Comparison of ENCODE assay signal across 23 cellular contexts in genomic region chrX:65781845-65782244, GRCh38.
DNase-seq lines count a peak whose midpoint lies in the region; ATAC-seq, FAIRE-seq and TF ChIP-seq lines count a peak whose summit lies in the region.
"Had no signal": no experiment of that assay in that cellular context is flagged by ENCODE, and none has a peak within 500 bp of the region (broad histone marks: within the 10 kb centered on the region; RNA-seq: fewer than 3 reads in every experiment).

No MANE protein-coding gene starts in this region.

- RAD21 ChIA-PET in GM12878 (lab: Charles Lee; ENCODE audit: unreplicated experiment), result no interaction called here

- H4K20me1 ChIP-seq in GM12878 (ENCODE audit: control insufficient read depth, insufficient read depth), result no peaks in the 10 kb centered on the region
- H4K20me1 ChIP-seq: BLaER1 treated with 17β-estradiol and CSF1 and Interleukin-3, amounts not matched to agents 10 nM and 100 nM had no signal

- no peak overlapping the region for H2AFZ ChIP-seq in GM12878 (ENCODE audit: control insufficient read depth, low read depth, low read length)

- H3K4me1 ChIP-seq in GM12878 (ENCODE audit: control insufficient read depth, insufficient read depth, low read length), result no peaks in the 10 kb centered on the region
- H3K4me1 ChIP-seq: SJSA1 had no signal

- no peaks in the 10 kb centered on the region for H3K9me3 ChIP-seq in GM12878 (replicated peaks; ENCODE audit: control insufficient read depth, insufficient read depth, low read length)
- H3K9me3 ChIP-seq: BLaER1 treated with 17β-estradiol and CSF1 and Interleukin-3, amounts not matched to agents 10 nM and 100 nM; SJSA1 had no signal

- H3K27ac ChIP-seq in GM12878 (ENCODE audit: control insufficient read depth, insufficient read depth), result no peak overlapping the region
- H3K27ac ChIP-seq: BLaER1 treated with 17β-estradiol and CSF1 and Interleukin-3, amounts not matched to agents 10 nM and 100 nM; SJSA1 had no signal

- no peaks in the 10 kb centered on the region for H3K79me2 ChIP-seq in GM12878 (ENCODE audit: control insufficient read depth, insufficient read depth, low read length)

- H3K27ac Mint-ChIP-seq in activated T-cell treated with anti-CD3 and anti-CD28 coated beads, Interleukin-2, amount 50 U/mL, for 72 hours, result no peak overlapping the region
- H3K27ac Mint-ChIP-seq in stimulated activated effector memory CD8-positive, alpha-beta T cell treated with anti-CD3 and anti-CD28 coated beads, Interleukin-12 subunit alpha, Interleukin-12 subunit beta, amount 100 ng/mL, for 72 hours, result no peak overlapping the region
- no peak overlapping the region for H3K27ac Mint-ChIP-seq in T-helper 2 cell treated with Interferon-gamma antibody and Interleukin-4, amounts not matched to agents 5 μg/mL and 100 μg/mL, for 36 hours
- H3K27ac Mint-ChIP-seq: CD4-positive, alpha-beta T cell; H9 had no signal

- H3K27me3 Mint-ChIP-seq in activated T-cell treated with anti-CD3 and anti-CD28 coated beads, Interleukin-2, amount 50 U/mL, for 72 hours (ENCODE audit: low read depth), result peaks cover 28% of the 10 kb centered on the region
- H3K27me3 Mint-ChIP-seq in activated T-cell treated with anti-CD3 and anti-CD28 coated beads, Interleukin-2, amount 50 U/mL, for 4 hours (ENCODE audit: low read depth), result no peaks in the 10 kb centered on the region
- no peaks in the 10 kb centered on the region for H3K27me3 Mint-ChIP-seq in T-helper 2 cell treated with Interferon-gamma antibody and Interleukin-4, amounts not matched to agents 5 μg/mL and 100 μg/mL, for 36 hours (ENCODE audit: low read depth)
- H3K27me3 Mint-ChIP-seq: CD4-positive, alpha-beta T cell had no signal

- H3K36me3 Mint-ChIP-seq in activated T-cell treated with anti-CD3 and anti-CD28 coated beads, Interleukin-2, amount 50 U/mL, for 72 hours (ENCODE audit: insufficient read depth in 2 of 2), result peaks cover 1% of the 10 kb centered on the region in 2 donors
- no peaks in the 10 kb centered on the region for H3K36me3 Mint-ChIP-seq in activated T-cell treated with anti-CD3 and anti-CD28 coated beads, Interleukin-2, amount 50 U/mL, for 4 hours (ENCODE audit: insufficient read depth)
- no peaks in the 10 kb centered on the region for H3K36me3 Mint-ChIP-seq in stimulated activated effector memory CD8-positive, alpha-beta T cell treated with anti-CD3 and anti-CD28 coated beads, Interleukin-12 subunit alpha, Interleukin-12 subunit beta, amount 100 ng/mL, for 72 hours
- H3K36me3 Mint-ChIP-seq in T-helper 2 cell treated with Interferon-gamma antibody and Interleukin-4, amounts not matched to agents 5 μg/mL and 100 μg/mL, for 36 hours (ENCODE audit: low read depth), result no peaks in the 10 kb centered on the region

- 19% methylated on average over 2 of the region's 2 CpGs for WGBS in GM12878 (ENCODE audit: insufficient coverage, insufficient replicate concordance, low lambda C conversion rate, missing lambda C conversion rate)

- H3K4me3 Mint-ChIP-seq in activated T-cell treated with anti-CD3 and anti-CD28 coated beads, Interleukin-2, amount 50 U/mL, for 72 hours, result no peak overlapping the region
- no peak overlapping the region for H3K4me3 Mint-ChIP-seq in activated T-cell treated with anti-CD3 and anti-CD28 coated beads, Interleukin-2, amount 50 U/mL, for 4 hours
- peak overlapping the region; percentile 24 for H3K4me3 Mint-ChIP-seq in stimulated activated effector memory CD8-positive, alpha-beta T cell treated with anti-CD3 and anti-CD28 coated beads, Interleukin-12 subunit alpha, Interleukin-12 subunit beta, amount 100 ng/mL, for 72 hours
- no peak overlapping the region for H3K4me3 Mint-ChIP-seq in T-helper 2 cell treated with Interferon-gamma antibody and Interleukin-4, amounts not matched to agents 5 μg/mL and 100 μg/mL, for 36 hours
- H3K4me3 Mint-ChIP-seq: CD4-positive, alpha-beta T cell; H9 had no signal

- no peak overlapping the region for H3K4me3 ChIP-seq in GM12878
- H3K4me3 ChIP-seq: BLaER1 treated with 17β-estradiol and CSF1 and Interleukin-3, amounts not matched to agents 10 nM and 100 nM; SJSA1 had no signal

- POLR2A ChIA-PET in GM12878 (lab: Charles Lee), result no interaction called here

- in situ Hi-C loops in GM12878 (cut with MboI), result no loop called here

- intact Hi-C loops in GM12878 (cut with micrococcal nuclease; ENCODE audit: unreplicated experiment), result no loop called here

- no peak for TF ChIP-seq RAD21 in GM12878 (IDR thresholded peaks at IDR 0.05; ENCODE audit: insufficient read depth, low read depth, low read length)

- SMC1A ChIA-PET in GM12878 (lab: Charles Lee; ENCODE audit: uncharacterized antibody, unreplicated experiment), result interaction anchor here (0.6 kb wide), 1 partner anchor 88 kb away, joined by 3 read pairs; no protein-coding TSS in a partner anchor

- no peak for TF ChIP-seq POLR2A in GM12878 (IDR thresholded peaks at IDR 0.05; ENCODE audit: low read depth, low read length)

- TF ChIP-seq EP300 in GM12878 (IDR thresholded peaks at IDR 0.05; ENCODE audit: borderline replicate concordance in 1 of 2, control insufficient read depth in 1 of 2, low read depth in 2 of 2, low read length in 2 of 2), result no peak

- BruUV-seq in GM12878 (replicated peaks; lab: Mats Ljungman, UMichigan), result no TSS peak

- FAIRE-seq in GM12878 (lab: Jason Lieb, UNC), result no peak
- FAIRE-seq: D721Med had no signal

- peak; percentile 38 to 44 for ATAC-seq in activated T-cell treated with anti-CD3 and anti-CD28 coated beads, Interleukin-2, amount 50 U/mL, for 72 hours (replicated peaks in 1 of 2)
- ATAC-seq in activated T-cell treated with anti-CD3 and anti-CD28 coated beads, Interleukin-2, amount 50 U/mL, for 4 hours, result no peak
- ATAC-seq in GM18870 (IDR thresholded peaks at IDR 0.05; ENCODE audit: unreplicated experiment) (peak; percentile 60), GM12878 (no peak), HG03432 (IDR thresholded peaks at IDR 0.05; ENCODE audit: unreplicated experiment) (no peak)
- ATAC-seq in stimulated activated effector memory CD8-positive, alpha-beta T cell treated with anti-CD3 and anti-CD28 coated beads, Interleukin-12 subunit alpha, Interleukin-12 subunit beta, amount 100 ng/mL, for 72 hours, result peak; percentile 53

- H3K4me2 ChIP-seq in GM12878 (ENCODE audit: control insufficient read depth, insufficient read depth), result no peak overlapping the region
- H3K4me2 ChIP-seq: BLaER1 treated with 17β-estradiol and CSF1 and Interleukin-3, amounts not matched to agents 10 nM and 100 nM had no signal

- H3K36me3 ChIP-seq in GM12878 (ENCODE audit: control insufficient read depth in 2 of 2, insufficient read depth in 2 of 2, low read length in 1 of 2), result no peaks in the 10 kb centered on the region
- H3K36me3 ChIP-seq: BLaER1 treated with 17β-estradiol and CSF1 and Interleukin-3, amounts not matched to agents 10 nM and 100 nM; SJSA1 had no signal

- H3K9ac ChIP-seq in GM12878 (ENCODE audit: control insufficient read depth, insufficient read depth, low read length), result no peak overlapping the region
- H3K9ac ChIP-seq: BLaER1 treated with 17β-estradiol and CSF1 and Interleukin-3, amounts not matched to agents 10 nM and 100 nM had no signal

- CTCF ChIA-PET in GM12878 (lab: Yijun Ruan, JAX), result no interaction called here

- peaks cover 0 to 2% of the 10 kb centered on the region in 2 donors for H3K9me3 Mint-ChIP-seq in activated T-cell treated with anti-CD3 and anti-CD28 coated beads, Interleukin-2, amount 50 U/mL, for 72 hours
- H3K9me3 Mint-ChIP-seq in activated T-cell treated with anti-CD3 and anti-CD28 coated beads, Interleukin-2, amount 50 U/mL, for 4 hours, result no peaks in the 10 kb centered on the region
- H3K9me3 Mint-ChIP-seq in stimulated activated effector memory CD8-positive, alpha-beta T cell treated with anti-CD3 and anti-CD28 coated beads, Interleukin-12 subunit alpha, Interleukin-12 subunit beta, amount 100 ng/mL, for 72 hours, result no peaks in the 10 kb centered on the region
- H3K9me3 Mint-ChIP-seq in T-helper 2 cell treated with Interferon-gamma antibody and Interleukin-4, amounts not matched to agents 5 μg/mL and 100 μg/mL, for 36 hours, result no peaks in the 10 kb centered on the region
- H3K9me3 Mint-ChIP-seq: CD4-positive, alpha-beta T cell had no signal

- DNase-seq in activated T-cell treated with anti-CD3 and anti-CD28 coated beads, Interleukin-2, amount 50 U/mL, for 72 hours, result no peak
- no peak for DNase-seq in activated T-cell treated with anti-CD3 and anti-CD28 coated beads, Interleukin-2, amount 50 U/mL, for 4 hours
- DNase-seq in GM12878 (ENCODE audit: low read depth, low spot score), result no peak
- DNase-seq in stimulated activated effector memory CD8-positive, alpha-beta T cell treated with anti-CD3 and anti-CD28 coated beads, Interleukin-12 subunit alpha, Interleukin-12 subunit beta, amount 100 ng/mL, for 72 hours (ENCODE audit: low spot score in 2 of 2), result no peak
- DNase-seq in T-helper 2 cell treated with Interferon-gamma antibody and Interleukin-4, amounts not matched to agents 5 μg/mL and 100 μg/mL, for 36 hours (ENCODE audit: low spot score), result no peak
- DNase-seq: AML-193; CD4-positive, alpha-beta T cell; H9; IMR-90; KG1; NCI-H1092; NCI-H1417 treated with DMSO at 0.1 percent for 48 hours; NCI-H1694 treated with DMSO at 0.1 percent for 48 hours; NCI-H2081; NCI-H2227 treated with DMSO at 0.1 percent for 48 hours; NCI-H526 treated with DMSO at 0.1 percent for 48 hours; Right ventricle myocardium superior; RPMI8226 had no signal

- TF ChIP-seq CTCF in GM12878 (IDR thresholded peaks at IDR 0.05 in 2 of 3, conservative IDR thresholded peaks at IDR 0.05 in 1 of 3; ENCODE audit: control insufficient read depth in 2 of 3, extremely low read depth in 1 of 3, insufficient read depth in 1 of 3, low read depth in 3 of 3, low read length in 3 of 3), result no peak

- no peaks in the 10 kb centered on the region for H3K27me3 ChIP-seq in GM12878 (replicated peaks in 1 of 2; ENCODE audit: control insufficient read depth in 2 of 2, insufficient read depth in 2 of 2, low read length in 1 of 2)
- H3K27me3 ChIP-seq: SJSA1 had no signal

- H3K4me1 Mint-ChIP-seq in activated T-cell treated with anti-CD3 and anti-CD28 coated beads, Interleukin-2, amount 50 U/mL, for 72 hours (ENCODE audit: low read depth), result peaks cover 28% of the 10 kb centered on the region
- peaks cover 12% of the 10 kb centered on the region for H3K4me1 Mint-ChIP-seq in activated T-cell treated with anti-CD3 and anti-CD28 coated beads, Interleukin-2, amount 50 U/mL, for 4 hours (ENCODE audit: low read depth)
- peaks cover 19% of the 10 kb centered on the region for H3K4me1 Mint-ChIP-seq in stimulated activated effector memory CD8-positive, alpha-beta T cell treated with anti-CD3 and anti-CD28 coated beads, Interleukin-12 subunit alpha, Interleukin-12 subunit beta, amount 100 ng/mL, for 72 hours
- H3K4me1 Mint-ChIP-seq in T-helper 2 cell treated with Interferon-gamma antibody and Interleukin-4, amounts not matched to agents 5 μg/mL and 100 μg/mL, for 36 hours (ENCODE audit: low read depth), result peaks cover 29% of the 10 kb centered on the region
- H3K4me1 Mint-ChIP-seq: H9 had no signal

TF ChIP-seq in GM12878, 131 proteins besides CTCF, POLR2A, EP300 and RAD21 (continues in another document):
- TF ChIP-seq FOXM1 (IDR thresholded peaks at IDR 0.05; ENCODE audit: low read depth, low read length) (no peak), TCF3 (IDR thresholded peaks at IDR 0.05; ENCODE audit: borderline replicate concordance, insufficient read depth, low read depth, low read length) (no peak), BACH1 (IDR thresholded peaks at IDR 0.05; ENCODE audit: borderline replicate concordance) (no peak), SREBF2 (IDR thresholded peaks at IDR 0.05; ENCODE audit: low read length) (no peak), JUNB (IDR thresholded peaks at IDR 0.05) (peak; percentile 70)

Comparison
In these comparisons a context has a peak if more than half of its experiments do, and no peak if none do; other contexts are left out.
1. ATAC-seq: peak in activated T-cell treated with anti-CD3 and anti-CD28 coated beads, Interleukin-2, amount 50 U/mL, for 72 hours (2 of 2), GM18870 (single experiment) and stimulated activated effector memory CD8-positive, alpha-beta T cell treated with anti-CD3 and anti-CD28 coated beads, Interleukin-12 subunit alpha, Interleukin-12 subunit beta, amount 100 ng/mL, for 72 hours (single experiment); none in activated T-cell treated with anti-CD3 and anti-CD28 coated beads, Interleukin-2, amount 50 U/mL, for 4 hours (0 of 2), GM12878 (single experiment) and HG03432 (single experiment).